Comparison of ENCODE assay signal across 31 cellular contexts in the genomic region with DNA sequence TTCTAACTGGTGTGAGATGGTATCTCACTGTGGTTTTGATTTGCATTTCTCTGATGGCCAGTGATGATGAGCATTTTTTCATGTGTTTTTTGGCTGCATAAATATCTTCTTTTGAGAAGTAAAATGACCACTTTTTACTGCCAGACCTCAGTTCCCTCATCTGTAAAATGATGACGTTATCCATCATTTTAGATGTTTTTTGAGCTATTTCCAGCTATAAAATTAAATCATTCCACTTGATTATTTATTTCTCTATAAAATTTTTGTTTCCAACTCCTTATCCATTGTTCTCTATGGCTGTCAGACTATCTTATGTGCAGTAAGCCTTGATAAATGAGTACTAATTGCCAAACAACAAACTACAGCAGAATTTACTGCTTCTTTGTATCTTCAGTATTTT.
"Had no signal": no experiment of that assay in that cellular context is flagged by ENCODE, and none has a peak within 500 bp of the region (broad histone marks: within the 10 kb centered on the region; RNA-seq: fewer than 3 reads in every experiment).

No MANE protein-coding gene starts in this region.

- FAIRE-seq: RCC 7860 had no signal

- DNase-seq: activated CD4-positive, alpha-beta T cell treated with anti-CD3 and anti-CD28 coated beads for 1 hour; activated CD4-positive, alpha-beta T cell treated with anti-CD3 and anti-CD28 coated beads, Interleukin-2, amount 10 ng/mL, durations not matched to agents 24 days and 14 days; activated CD4-positive, alpha-beta T cell treated with anti-CD3 and anti-CD28 coated beads, Interleukin-2, amount 50 U/mL, for 4 hours; activated CD4-positive, CD25-positive, alpha-beta regulatory T cell; activated CD8-positive, alpha-beta T cell treated with anti-CD3 and anti-CD28 coated beads for 36 hours; activated effector memory CD4-positive, alpha-beta T cell treated with anti-CD3 and anti-CD28 coated beads, Interleukin-2, amount 50 U/mL, for 16 hours; activated naive CD4-positive, alpha-beta T cell treated with Interleukin-2 at 50 U/mL for 16 hours; activated naive CD8-positive, alpha-beta T cell treated with anti-CD3 and anti-CD28 coated beads, Interleukin-2, amount 10 ng/mL, durations not matched to agents 7 days and 5 days; activated T-cell treated with anti-CD3 and anti-CD28 coated beads, Interleukin-2, amount 50 U/mL, for 1 hour; activated T-cell treated with anti-CD3 and anti-CD28 coated beads, Interleukin-2, amount 50 U/mL, for 72 hours; brain microvascular endothelial cell; central memory CD4-positive, alpha-beta T cell; NCI-H1092 treated with DMSO at 0.1 percent for 48 hours; NCI-H1417; NCI-H146; NCI-H187; NCI-H2029 treated with DMSO at 0.1 percent for 48 hours; NCI-H2107; NCI-H2171; NCI-H510A; NCI-H526; NCI-H748 treated with DMSO at 0.1 percent for 48 hours; NK-92 treated with Interleukin-12 subunit alpha and Interleukin-12 subunit beta, amount 100 ng/mL, for 24 hours; PC-9; SHP77; SJCRH30; T1000; WERI-Rb-1 had no signal

- H3K4me3 ChIP-seq: PC-9, SJCRH30 had no signal

- H3K27ac ChIP-seq: PC-9, RWPE1, SJCRH30, WERI-Rb-1 had no signal

- ATAC-seq: activated CD8-positive, alpha-beta T cell treated with anti-CD3 and anti-CD28 coated beads for 36 hours; activated T-cell treated with anti-CD3 and anti-CD28 coated beads, Interleukin-2, amount 50 U/mL, for 72 hours; activated T-helper 17 cell treated with anti-CD3 and anti-CD28 coated beads, Interleukin-2, amount 50 U/mL, for 72 hours had no signal

- H3K4me2 ChIP-seq: PC-9 had no signal

- H3K9me3 ChIP-seq: SJCRH30 had no signal

- H3K27me3 ChIP-seq: brain microvascular endothelial cell, SJCRH30 had no signal

- H2AFZ ChIP-seq: PC-9 had no signal

- H3K36me3 ChIP-seq: brain microvascular endothelial cell, SJCRH30, WERI-Rb-1 had no signal

- H3K4me1 ChIP-seq: SJCRH30 had no signal
